In genomic region chr18:70354771-70355170, GRCh38 we compare ENCODE assay signal across 6 cellular contexts.
"Had no signal": no experiment of that assay in that cellular context is flagged by ENCODE, and none has a peak within 500 bp of the region (broad histone marks: within the 10 kb centered on the region; RNA-seq: fewer than 3 reads in every experiment).

No MANE protein-coding gene starts in this region.

- H3K4me1 ChIP-seq: HAP-1 had no signal

- FAIRE-seq: HTR-8/SVneo had no signal

- H3K9ac ChIP-seq: GM23248 had no signal

- H3K36me3 ChIP-seq: HAP-1 had no signal

- H3K4me3 ChIP-seq: GM23248, HAP-1 had no signal

- H2AFZ ChIP-seq: GM23248 had no signal

- H3K9me3 ChIP-seq: HAP-1 had no signal

- DNase-seq: GOT3, H7, KBM-7 had no signal
